In the genomic region with DNA sequence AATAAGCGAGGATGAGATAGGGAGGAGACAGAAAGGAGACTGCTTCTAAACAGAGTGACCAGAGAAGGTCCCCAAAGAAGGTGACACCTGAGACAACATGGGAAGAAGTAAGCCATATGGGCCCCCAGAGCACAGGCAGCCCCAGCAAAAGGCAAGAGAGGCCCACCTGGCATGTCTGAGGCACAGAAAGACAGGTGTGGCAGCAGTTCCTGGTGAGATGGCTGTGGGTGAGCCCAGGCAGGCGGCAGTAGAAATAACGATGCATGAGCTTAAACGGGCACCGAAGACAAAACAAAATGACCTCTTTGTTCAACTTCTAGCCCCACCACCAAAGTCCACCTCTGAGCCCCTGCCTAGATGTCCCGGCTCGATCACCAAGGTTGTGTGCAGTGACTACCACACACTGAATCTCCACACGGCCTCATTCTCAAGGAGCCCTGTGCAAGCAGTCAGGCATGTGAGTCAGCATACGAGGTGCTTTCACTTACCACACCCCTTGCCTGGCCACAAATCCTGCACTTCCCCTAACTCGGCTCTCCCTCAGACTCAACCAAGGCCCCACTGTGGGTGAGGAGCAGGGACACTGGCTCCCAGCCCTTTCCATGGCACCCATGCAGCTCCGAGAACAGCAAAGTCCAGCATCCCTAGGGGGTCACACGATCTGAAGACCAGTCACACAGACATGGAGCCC, we compare ENCODE assay signal across 8 cellular contexts.
DNase-seq lines count a peak whose midpoint lies in the region; ATAC-seq and TF ChIP-seq lines count a peak whose summit lies in the region.

No MANE protein-coding gene starts in this region.

- CTCF ChIA-PET in CD8-positive, alpha-beta memory T cell (lab: Charles Lee), result no interaction called here

- DNase-seq in CD8-positive, alpha-beta memory T cell, result no peak
- DNase-seq in UCSD-AML1 (lab: John Stamatoyannopoulos, UW; ENCODE audit: unreplicated experiment) (peak; percentile 61), epithelial cell of esophagus (ENCODE audit: low read depth) (peak; percentile 90), omental fat pad (ENCODE audit: low spot score) (no peak), midbrain (lab: John Stamatoyannopoulos, UW) (no peak)

- H3K27me3 Mint-ChIP-seq in CD8-positive, alpha-beta memory T cell, result no peaks in the 10 kb centered on the region

- H3K27ac ChIP-seq in CD8-positive, alpha-beta memory T cell (ENCODE audit: low read depth, low read length), result no peak overlapping the region

- peak overlapping the region in 5 of 8 donors; percentile 11 to 59 (median 29) for H3K27ac Mint-ChIP-seq in CD8-positive, alpha-beta memory T cell

- no peaks in the 10 kb centered on the region for H3K9me3 Mint-ChIP-seq in CD8-positive, alpha-beta memory T cell

- peaks cover 13% of the 10 kb centered on the region for H3K4me1 ChIP-seq in CD8-positive, alpha-beta memory T cell (ENCODE audit: insufficient read depth, low read length)

- ATAC-seq in HG02852 (IDR thresholded peaks at IDR 0.05; ENCODE audit: unreplicated experiment) (peak; percentile 57), omental fat pad (ENCODE audit: low FRiP score) (peak; percentile 62), GM21423 (IDR thresholded peaks at IDR 0.05; ENCODE audit: unreplicated experiment) (no peak), HG02885 (IDR thresholded peaks at IDR 0.05; ENCODE audit: poor library complexity, unreplicated experiment) (no peak)

- H3K4me1 Mint-ChIP-seq in CD8-positive, alpha-beta memory T cell, result peaks cover 43 to 76% (median 66%) of the 10 kb centered on the region in 3 donors

- H3K36me3 ChIP-seq in CD8-positive, alpha-beta memory T cell (ENCODE audit: insufficient read depth, low read length), result no peaks in the 10 kb centered on the region

- H3K27me3 ChIP-seq in CD8-positive, alpha-beta memory T cell (ENCODE audit: insufficient read depth, low read length, poor library complexity, severe bottlenecking), result no peaks in the 10 kb centered on the region

- no peak for TF ChIP-seq CTCF in epithelial cell of esophagus (IDR thresholded peaks at IDR 0.05; ENCODE audit: insufficient read depth, low read depth, low read length, missing control alignments)
- TF ChIP-seq CTCF in omental fat pad (IDR thresholded peaks at IDR 0.05), result no peak

- no peak overlapping the region for H3K4me3 Mint-ChIP-seq in CD8-positive, alpha-beta memory T cell

- no peak overlapping the region for H3K4me3 ChIP-seq in CD8-positive, alpha-beta memory T cell (ENCODE audit: low read length)
- H3K4me3 ChIP-seq in epithelial cell of esophagus (ENCODE audit: low read length), result no peak overlapping the region

- H3K36me3 Mint-ChIP-seq in CD8-positive, alpha-beta memory T cell, result peaks cover 0 to 6% (median 1%) of the 10 kb centered on the region in 3 donors

- no peaks in the 10 kb centered on the region for H3K9me3 ChIP-seq in CD8-positive, alpha-beta memory T cell (ENCODE audit: low read length)

- POLR2A ChIA-PET in CD8-positive, alpha-beta memory T cell (lab: Charles Lee), result interaction anchor here (0.5 kb wide), 1 partner anchor 18 kb away, joined by 3 read pairs; no protein-coding TSS in a partner anchor

Comparison
In these comparisons a context has a peak if more than half of its experiments do, and no peak if none do; other contexts are left out.
1. DNase-seq: peak in UCSD-AML1 (single experiment) and epithelial cell of esophagus (single experiment); none in CD8-positive, alpha-beta memory T cell (0 of 5), omental fat pad (single experiment) and midbrain (single experiment).
2. ATAC-seq: peak in HG02852 (single experiment) and omental fat pad (single experiment); none in GM21423 (single experiment) and HG02885 (single experiment).